In genomic region chr6:122381494-122382083, GRCh38 we compare ENCODE assay signal across 8 cellular contexts. TPM values are rescaled to one million over a fixed set of nuclear protein-coding genes. Genes with fewer than 3 reads are reported as not detected.
DNase-seq lines count a peak whose midpoint lies in the region; ATAC-seq and TF ChIP-seq lines count a peak whose summit lies in the region.

No MANE protein-coding gene starts in this region.

- no peaks in the 10 kb centered on the region for H3K4me1 ChIP-seq in HEK293 (ENCODE audit: control insufficient read depth, insufficient read depth, low read length)
- H3K4me1 ChIP-seq in right cardiac atrium (ENCODE audit: control insufficient read depth, insufficient read depth, low read length): no peaks in the 10 kb centered on the region
- no peaks in the 10 kb centered on the region for H3K4me1 ChIP-seq in gastrocnemius medialis

- in situ Hi-C loops in gastrocnemius medialis (cut with MboI; ENCODE audit: low sequenced_read_pairs in 4 of 4): loop anchor here in 3 of 4 donors (5.0 to 25.0 kb wide), 3 partner anchors 91 to 151 kb away; partner anchors contain the start of gene SERINC1 (in 1 of the 3)

- H3K36me3 ChIP-seq in HEK293 (ENCODE audit: control insufficient read depth in 2 of 2, insufficient read depth in 1 of 2, low read length in 2 of 2) (no peaks in the 10 kb centered on the region), MG63 (no peaks in the 10 kb centered on the region), gastrocnemius medialis (no peaks in the 10 kb centered on the region)

- DNase-seq in MG63 (peak; percentile 45), SKM-1 (lab: John Stamatoyannopoulos, UW; ENCODE audit: unreplicated experiment) (peak; percentile 33), amniotic epithelial cell (ENCODE audit: low read depth) (peak; percentile 74), right cardiac atrium (peak in 2 of 3 donors; percentile 51 to 70), gastrocnemius medialis (peak; percentile 16 to 45), 8988T (no peak)

- WGBS in right cardiac atrium: 11% methylated on average over 6 of the region's 6 CpGs

- H3K27me3 ChIP-seq in MG63 (0 out of 2 replicates have a peak, but pooled peaks cover 2% of the 10 kb centered on the region), right cardiac atrium (ENCODE audit: control insufficient read depth, insufficient read depth) (no peaks in the 10 kb centered on the region), gastrocnemius medialis (no peaks in the 10 kb centered on the region)

- peak; percentile 83 to 86 for ATAC-seq in right cardiac atrium
- ATAC-seq in gastrocnemius medialis: peak; percentile 75 to 89

- H3K9me3 ChIP-seq in HEK293 (ENCODE audit: control insufficient read depth, insufficient read depth, low read depth, low read length): no peaks in the 10 kb centered on the region
- no peaks in the 10 kb centered on the region for H3K9me3 ChIP-seq in MG63
- H3K9me3 ChIP-seq in right cardiac atrium (ENCODE audit: control insufficient read depth, low read length): no peaks in the 10 kb centered on the region
- H3K9me3 ChIP-seq in gastrocnemius medialis: no peaks in the 10 kb centered on the region

- CTCF ChIA-PET in HEK293 (lab: Yijun Ruan, JAX): interaction anchor here (0.6 to 4.8 kb wide), 15 partner anchors 9 to 150 kb away, joined by 3 to 42 read pairs (median 4); no protein-coding TSS in a partner anchor

- H3K4me3 ChIP-seq in HEK293 (ENCODE audit: low read depth, low read length): no peak overlapping the region
- H3K4me3 ChIP-seq in MG63: no peak overlapping the region
- H3K4me3 ChIP-seq in right cardiac atrium (ENCODE audit: low read length): no peak overlapping the region
- H3K4me3 ChIP-seq in gastrocnemius medialis: no peak overlapping the region

- TF ChIP-seq CTCF in GM12872 (IDR thresholded peaks at IDR 0.05; ENCODE audit: insufficient read depth, low read depth, low read length) (peak; percentile 68), HEK293 (tag by site-specific recombination; IDR thresholded peaks at IDR 0.05) (peak; percentile 46), gastrocnemius medialis (IDR thresholded peaks at IDR 0.05 in 4 of 5, conservative IDR thresholded peaks at IDR 0.05 in 1 of 5) (peak; percentile 70 to 83 (median 73))

- POLR2A ChIA-PET in HEK293 (lab: Yijun Ruan, JAX): no interaction called here

- no peak for TF ChIP-seq POLR2A in gastrocnemius medialis (IDR thresholded peaks at IDR 0.05)

- intact Hi-C loops in right cardiac atrium (cut with DNase I) (loop anchor here in 3 of 4 donors (5.0 kb wide), 1 partner anchor 151 kb away; no protein-coding TSS in a partner anchor), gastrocnemius medialis (cut with DNase I; ENCODE audit: low total_unique reads) (loop anchor here (1.0 kb wide), 2 partner anchors 18 to 149 kb away; partner anchors contain the start of gene HSF2)

- H3K27ac ChIP-seq in HEK293 (ENCODE audit: extremely low read depth, low read depth, low read length) (no peak overlapping the region), right cardiac atrium (ENCODE audit: low read length) (no peak overlapping the region), gastrocnemius medialis (no peak overlapping the region)

TF ChIP-seq in HEK293, 187 proteins besides CTCF, POLR2A, EP300 and RAD21:
- no peak for TF ChIP-seq ZBTB11 (tag by site-specific recombination; conservative IDR thresholded peaks at IDR 0.05; ENCODE audit: low read depth)
- no peak for TF ChIP-seq REPIN1 (tag by site-specific recombination; IDR thresholded peaks at IDR 0.05; ENCODE audit: low read depth)
- peak; percentile 38; the same call in 1 of the 2 replicates for TF ChIP-seq ZSCAN30 (tag by site-specific recombination; IDR thresholded peaks at IDR 0.05)
- TF ChIP-seq ZNF211 (tag by site-specific recombination; IDR thresholded peaks at IDR 0.05; ENCODE audit: low read depth): no peak
- no peak for TF ChIP-seq KLF9 (tag by site-specific recombination; IDR thresholded peaks at IDR 0.05; ENCODE audit: low read depth)
- peak; percentile 75 for TF ChIP-seq ZNF654 (tag by site-specific recombination; IDR thresholded peaks at IDR 0.05; ENCODE audit: low read depth)
- TF ChIP-seq ZNF221 (tag by site-specific recombination; IDR thresholded peaks at IDR 0.05; ENCODE audit: borderline replicate concordance): no peak
- TF ChIP-seq, protein P1, sequence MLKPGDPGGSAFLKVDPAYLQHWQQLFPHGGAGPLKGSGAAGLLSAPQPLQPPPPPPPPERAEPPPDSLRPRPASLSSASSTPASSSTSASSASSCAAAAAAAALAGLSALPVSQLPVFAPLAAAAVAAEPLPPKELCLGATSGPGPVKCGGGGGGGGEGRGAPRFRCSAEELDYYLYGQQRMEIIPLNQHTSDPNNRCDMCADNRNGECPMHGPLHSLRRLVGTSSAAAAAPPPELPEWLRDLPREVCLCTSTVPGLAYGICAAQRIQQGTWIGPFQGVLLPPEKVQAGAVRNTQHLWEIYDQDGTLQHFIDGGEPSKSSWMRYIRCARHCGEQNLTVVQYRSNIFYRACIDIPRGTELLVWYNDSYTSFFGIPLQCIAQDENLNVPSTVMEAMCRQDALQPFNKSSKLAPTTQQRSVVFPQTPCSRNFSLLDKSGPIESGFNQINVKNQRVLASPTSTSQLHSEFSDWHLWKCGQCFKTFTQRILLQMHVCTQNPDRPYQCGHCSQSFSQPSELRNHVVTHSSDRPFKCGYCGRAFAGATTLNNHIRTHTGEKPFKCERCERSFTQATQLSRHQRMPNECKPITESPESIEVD (tag by site-specific recombination; IDR thresholded peaks at IDR 0.05): no peak
TF ChIP-seq in HEK293: peak in this region for 2.

RNA-seq across cellular contexts. Expression of gene HSF2, which starts 17.9 kb away (rescaled TPM):
- 13.3 and 15.6 TPM in 2 replicates for total RNA-seq in MG63 (2014; rRNA removed; shearing (Covaris generic); ENCODE audit: low replicate concordance)
- total RNA-seq in right cardiac atrium (10 to 100 TPM; 21.6 to 42.9 (median 41.8) TPM), gastrocnemius medialis (10 to 100 TPM; 44.2 to 92.1 (median 68.3) TPM)
- 37.3 TPM for polyA plus RNA-seq in right cardiac atrium
